In genomic region chr4:118776166-118776954, GRCh38 we compare ENCODE assay signal across 11 cellular contexts. TPM values are rescaled to one million over a fixed set of nuclear protein-coding genes. Genes with fewer than 3 reads are reported as not detected.
DNase-seq lines count a peak whose midpoint lies in the region; ATAC-seq, FAIRE-seq and TF ChIP-seq lines count a peak whose summit lies in the region.
"Had no signal": no experiment of that assay in that cellular context is flagged by ENCODE, and none has a peak within 500 bp of the region (broad histone marks: within the 10 kb centered on the region; RNA-seq: fewer than 3 reads in every experiment).

No MANE protein-coding gene starts in this region.

- DNase-seq in M059J (ENCODE audit: low read depth), result peak; percentile 61
- no peak for DNase-seq in K562 (ENCODE audit: extremely low read depth in 1 of 4, low spot score in 3 of 4)
- peak; percentile 52 to 79 for DNase-seq in foreskin fibroblast
- no peak for DNase-seq in sigmoid colon
- no peak for DNase-seq in T-helper 1 cell
- no peak for DNase-seq in mucosa of descending colon
- no peak for DNase-seq in effector CD4-positive, alpha-beta T cell
- DNase-seq: CD4-positive, alpha-beta memory T cell had no signal

- no peak overlapping the region for H3K4me2 ChIP-seq in K562 (ENCODE audit: insufficient read depth, low read length)

- no peak for TF ChIP-seq EP300 in K562 (IDR thresholded peaks at IDR 0.05; ENCODE audit: low read length)
- TF ChIP-seq EP300 in sigmoid colon (IDR thresholded peaks at IDR 0.05), result no peak

- no peak for TF ChIP-seq RAD21 in K562 (CRISPR knock-in tag; conservative IDR thresholded peaks at IDR 0.05 in 1 of 2, IDR thresholded peaks at IDR 0.05 in 1 of 2)

- no peak overlapping the region for H3K4me3 ChIP-seq in K562
- no peak overlapping the region for H3K4me3 ChIP-seq in foreskin fibroblast (ENCODE audit: low read depth in 1 of 2, low read length in 2 of 2)
- no peak overlapping the region for H3K4me3 ChIP-seq in sigmoid colon
- no peak overlapping the region for H3K4me3 ChIP-seq in mucosa of descending colon
- H3K4me3 ChIP-seq: suprapubic skin had no signal

- H3K27me3 ChIP-seq in K562 (ENCODE audit: control insufficient read depth in 2 of 2, insufficient read depth in 2 of 2, low read length in 2 of 2) (no peaks in the 10 kb centered on the region), sigmoid colon (no peaks in the 10 kb centered on the region)
- H3K27me3 ChIP-seq: suprapubic skin had no signal

- H3K36me3 ChIP-seq in K562 (ENCODE audit: control insufficient read depth, insufficient read depth, low read length) (no peaks in the 10 kb centered on the region), sigmoid colon (no peaks in the 10 kb centered on the region), mucosa of descending colon (ENCODE audit: low read depth) (no peaks in the 10 kb centered on the region)
- H3K36me3 ChIP-seq: suprapubic skin had no signal

- no peak overlapping the region for H3K9ac ChIP-seq in K562 (ENCODE audit: insufficient read depth in 1 of 2, low read depth in 2 of 2, low read length in 2 of 2)

- no peak for TF ChIP-seq CTCF in K562 (IDR thresholded peaks at IDR 0.05 in 2 of 3, conservative IDR thresholded peaks at IDR 0.05 in 1 of 3; ENCODE audit: insufficient read depth in 2 of 3, low read depth in 1 of 3, low read length in 3 of 3)
- TF ChIP-seq CTCF in foreskin fibroblast (IDR thresholded peaks at IDR 0.05; ENCODE audit: low read depth, low read length), result no peak
- TF ChIP-seq CTCF in sigmoid colon (IDR thresholded peaks at IDR 0.05), result no peak
- TF ChIP-seq CTCF in mucosa of descending colon (IDR thresholded peaks at IDR 0.05), result no peak

- no peak for FAIRE-seq in K562 (lab: Jason Lieb, UNC)

- no peaks in the 10 kb centered on the region for H3K9me1 ChIP-seq in K562 (ENCODE audit: control insufficient read depth, insufficient read depth, low read length)

- CTCF ChIA-PET in K562 (lab: Yijun Ruan, JAX; ENCODE audit: low intra/inter-chr PET ratio), result no interaction called here

- POLR2A ChIA-PET in K562 (lab: Yijun Ruan, JAX), result no interaction called here

- no peaks in the 10 kb centered on the region for H3K4me1 ChIP-seq in K562 (replicated peaks in 1 of 2; ENCODE audit: control insufficient read depth in 2 of 2, insufficient read depth in 2 of 2, low read length in 2 of 2)
- peaks cover 0 to 39% (median 25%) of the 10 kb centered on the region in 4 donors for H3K4me1 ChIP-seq in sigmoid colon
- no peaks in the 10 kb centered on the region for H3K4me1 ChIP-seq in mucosa of descending colon (ENCODE audit: low read depth)

- H3K9me3 ChIP-seq in K562 (replicated peaks; ENCODE audit: control insufficient read depth, insufficient read depth, low read depth, low read length) (no peaks in the 10 kb centered on the region), sigmoid colon (no peaks in the 10 kb centered on the region), mucosa of descending colon (no peaks in the 10 kb centered on the region)
- H3K9me3 ChIP-seq: suprapubic skin had no signal

- WGBS in K562 (ENCODE audit: insufficient coverage, low coverage, missing lambda C conversion rate), result 29% methylated on average over 1 of the region's 1 CpG
- 81 to 83% methylated on average over 1 of the region's 1 CpG for WGBS in sigmoid colon, 2 donors

- H3K27ac ChIP-seq in K562 (ENCODE audit: extremely low read depth, low read depth, low read length) (no peak overlapping the region), sigmoid colon (peak overlapping the region; percentile 36 to 87 (median 58))
- H3K27ac ChIP-seq: RWPE1, suprapubic skin had no signal

- no peak overlapping the region for H2AFZ ChIP-seq in K562 (ENCODE audit: low read depth, low read length)

- no peak for TF ChIP-seq POLR2A in K562 (conservative IDR thresholded peaks at IDR 0.05)
- no peak for TF ChIP-seq POLR2A in sigmoid colon (IDR thresholded peaks at IDR 0.05)

- ATAC-seq in K562, result no peak
- no peak for ATAC-seq in HG02642 (IDR thresholded peaks at IDR 0.05; ENCODE audit: poor library complexity, unreplicated experiment)
- ATAC-seq in mucosa of descending colon, result no peak

- no peaks in the 10 kb centered on the region for H3K79me2 ChIP-seq in K562 (ENCODE audit: control insufficient read depth, insufficient read depth, low read length)

- 0 out of 2 replicates have a peak, but pooled peaks cover 6% of the 10 kb centered on the region for H4K20me1 ChIP-seq in K562 (replicated peaks; ENCODE audit: control insufficient read depth, insufficient read depth, low read length)

- no TSS peak for BruUV-seq in K562 (replicated peaks; lab: Mats Ljungman, UMichigan)

- in situ Hi-C loops in K562 (cut with MboI), result no loop called here

- intact Hi-C loops in K562 (cut with micrococcal nuclease), result no loop called here
- intact Hi-C loops in sigmoid colon (cut with DNase I), result no loop called here
- intact Hi-C loops in mucosa of descending colon (cut with DNase I, micrococcal nuclease), result no loop called here

TF ChIP-seq in K562, 482 proteins besides CTCF, POLR2A, EP300 and RAD21:
- TF ChIP-seq CEBPB (tag; IDR thresholded peaks at IDR 0.05), result 0 out of 2 replicates have a peak, but pooled peaks have one; percentile 44
- no peak for TF ChIP-seq GABPB1 (CRISPR knock-in tag; IDR thresholded peaks at IDR 0.05)
- peak; percentile 90 for TF ChIP-seq MAFF (IDR thresholded peaks at IDR 0.05; ENCODE audit: low read length)
- TF ChIP-seq C11orf30 (IDR thresholded peaks at IDR 0.05; ENCODE audit: low read depth), result peak; percentile 87
- TF ChIP-seq ZNF316 (IDR thresholded peaks at IDR 0.05), result peak; percentile 95
- TF ChIP-seq MAFK (IDR thresholded peaks at IDR 0.05; ENCODE audit: low read length), result peak; percentile 91
- TF ChIP-seq MAFG (tag; conservative IDR thresholded peaks at IDR 0.05), result peak; percentile 87
- no peak for TF ChIP-seq NONO (IDR thresholded peaks at IDR 0.05; ENCODE audit: low read depth in 2 of 2, low read length in 1 of 2)

RNA-seq across cellular contexts. Expression of gene SEC24D, which starts 59.6 kb away (rescaled TPM):
- 98.1 and 130 TPM in 2 replicates for total RNA-seq in M059J (2014; rRNA removed; shearing (Covaris generic))
- total RNA-seq in K562 (2011; cell fraction: chromatin; rRNA removed; ENCODE audit: low replicate concordance), result 81.0 and 127 TPM in 2 replicates
- total RNA-seq in K562 (2011; cell fraction: nucleolus; rRNA removed), result 24.8 and 40.4 TPM in 2 replicates
- 67.7 and 90.5 TPM in 2 replicates for total RNA-seq in K562 (2011; cell fraction: nucleoplasm; rRNA removed)
- 8.1 and 10.4 TPM in 2 replicates for total RNA-seq in K562 (2014; rRNA removed)
- 15.0 and 16.5 TPM in 2 replicates for total RNA-seq in K562 (2014; rRNA removed; fragmentation: Illumina TruSeq; extraction: Trizol)
- 11.3 and 12.1 TPM in 2 replicates for total RNA-seq in K562 (2015; rRNA removed; fragmentation: Illumina TruSeq; extraction: Trizol)
- 20.0 and 20.1 TPM in 2 replicates for total RNA-seq in K562 (2021)
- 22.5 and 37.3 TPM in 2 replicates for polyA plus RNA-seq in K562 (2011; rRNA removed)
- 12.3 and 36.0 TPM in 2 replicates for polyA plus RNA-seq in K562 (2011; cell fraction: cytosol; rRNA removed)
- polyA plus RNA-seq in K562 (2011; cell fraction: nucleus; rRNA removed), result 44.1 and 66.0 TPM in 2 replicates
- 13.2 and 34.7 TPM in 2 replicates for polyA plus RNA-seq in K562 (2012)
- polyA plus RNA-seq in K562 (2014; fragmentation: Illumina TruSeq; extraction: Trizol), result 16.8 and 19.6 TPM in 2 replicates
- polyA plus RNA-seq in K562 (2014; fragmentation: Nextera tagmentation; extraction: Ambion mirVana), result 1 to 10 TPM; 7.1 to 8.1 TPM
- 9.0 and 10.5 TPM in 2 replicates for polyA plus RNA-seq in K562 (2014; rRNA removed)
- polyA minus RNA-seq in K562 (2011; rRNA and poly(A)+ RNA removed), result 34.8 and 79.8 TPM in 2 replicates
- polyA minus RNA-seq in K562 (2011; cell fraction: cytosol; rRNA and poly(A)+ RNA removed), result 17.4 and 37.8 TPM in 2 replicates
- 39.9 and 102 TPM in 2 replicates for polyA minus RNA-seq in K562 (2011; cell fraction: nucleus; rRNA and poly(A)+ RNA removed)
- total RNA-seq in sigmoid colon, result 10 to 100 TPM; 27.6 to 42.4 (median 33.4) TPM
- polyA plus RNA-seq in sigmoid colon, result 10 to 100 TPM; 18.6 to 27.0 (median 18.7) TPM
- total RNA-seq in mucosa of descending colon, result 10 to 100 TPM; 22.1 to 55.6 (median 45.3) TPM

Comparison
In these comparisons a context has a peak if more than half of its experiments do, and no peak if none do; other contexts are left out.
1. DNase-seq: peak in M059J (single experiment) and foreskin fibroblast (2 of 2); none in K562 (0 of 4), sigmoid colon (single experiment), T-helper 1 cell (0 of 5), mucosa of descending colon (0 of 3) and effector CD4-positive, alpha-beta T cell (single experiment).